In the genomic region with DNA sequence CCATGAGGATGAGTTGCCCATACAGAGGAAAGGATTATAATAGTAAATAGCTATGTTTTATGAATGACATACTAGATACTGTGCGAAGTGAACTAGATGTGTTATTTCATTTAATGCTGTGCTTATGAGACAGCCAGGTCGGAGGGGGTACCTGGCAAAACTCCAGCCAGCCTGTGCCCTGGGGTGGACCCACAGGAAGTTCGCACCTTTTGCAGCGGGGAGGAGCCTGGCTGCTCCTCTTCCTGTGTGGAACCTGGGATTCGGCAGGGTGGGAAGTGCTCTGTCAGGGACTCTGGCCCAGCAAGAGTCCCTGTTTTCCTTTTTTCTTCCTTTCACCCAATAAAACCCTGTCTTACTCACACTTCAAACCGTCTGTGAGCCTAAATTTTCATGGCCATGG, we compare ENCODE assay signal across 25 cellular contexts.
"Had no signal": no experiment of that assay in that cellular context is flagged by ENCODE, and none has a peak within 500 bp of the region (broad histone marks: within the 10 kb centered on the region; RNA-seq: fewer than 3 reads in every experiment).

No MANE protein-coding gene starts in this region.

- H3K4me2 ChIP-seq: KMS-11 had no signal

- H3K4me3 ChIP-seq: ascending aorta, body of pancreas had no signal

- H3K9me3 ChIP-seq: ascending aorta, body of pancreas had no signal

- H3K27me3 Mint-ChIP-seq: activated CD8-positive, alpha-beta memory T cell treated with anti-CD3 and anti-CD28 coated beads, Interleukin-2, amount 10 ng/mL, durations not matched to agents 7 days and 5 days had no signal

- ATAC-seq: activated CD8-positive, alpha-beta memory T cell treated with anti-CD3 and anti-CD28 coated beads, Interleukin-2, amount 10 ng/mL, durations not matched to agents 7 days and 5 days; activated naive CD4-positive, alpha-beta T cell treated with anti-CD3 and anti-CD28 coated beads, Interleukin-2, amount 50 U/mL, for 72 hours; activated naive CD8-positive, alpha-beta T cell treated with anti-CD3 and anti-CD28 coated beads, Interleukin-2, amount 50 U/mL, for 24 hours; body of pancreas; T-helper 17 cell; WTC11 had no signal

- H3K27ac ChIP-seq: ascending aorta, body of pancreas, KMS-11 had no signal

- H3K36me3 Mint-ChIP-seq: activated CD8-positive, alpha-beta memory T cell treated with anti-CD3 and anti-CD28 coated beads, Interleukin-2, amount 10 ng/mL, durations not matched to agents 7 days and 5 days; activated naive CD4-positive, alpha-beta T cell treated with anti-CD3 and anti-CD28 coated beads, Interleukin-2, amount 50 U/mL, for 72 hours had no signal

- DNase-seq: activated CD4-positive, alpha-beta T cell treated with anti-CD3 and anti-CD28 coated beads for 48 hours; activated CD4-positive, alpha-beta T cell treated with anti-CD3 and anti-CD28 coated beads, Interleukin-2, amount 50 U/mL, for 48 hours; activated CD4-positive, CD25-positive, alpha-beta regulatory T cell treated with anti-CD3 and anti-CD28 coated beads, Interleukin-2, amount 50 U/mL, for 72 hours; activated CD8-positive, alpha-beta memory T cell treated with anti-CD3 and anti-CD28 coated beads, Interleukin-2, amount 10 ng/mL, durations not matched to agents 7 days and 5 days; activated effector memory CD4-positive, alpha-beta T cell treated with anti-CD3 and anti-CD28 coated beads, Interleukin-2, amount 50 U/mL, for 16 hours; activated naive CD4-positive, alpha-beta T cell treated with Interleukin-2 at 50 U/mL for 16 hours; activated naive CD8-positive, alpha-beta T cell treated with anti-CD3 and anti-CD28 coated beads, Interleukin-2, amount 50 U/mL, for 24 hours; activated T-cell treated with anti-CD3 and anti-CD28 coated beads, Interleukin-2, amount 50 U/mL, for 24 hours; amniotic stem cell; body of pancreas; central memory CD4-positive, alpha-beta T cell; MM.1S; NCI-H1105; NCI-H1436 treated with DMSO at 0.1 percent for 48 hours; NCI-H187; NCI-H2081; NCI-H510A treated with DMSO at 0.1 percent for 48 hours; NCI-H774; SIG-M5; T-helper 17 cell; T-helper 9 cell had no signal

- H3K4me1 Mint-ChIP-seq: activated CD8-positive, alpha-beta memory T cell treated with anti-CD3 and anti-CD28 coated beads, Interleukin-2, amount 10 ng/mL, durations not matched to agents 7 days and 5 days; activated naive CD8-positive, alpha-beta T cell treated with anti-CD3 and anti-CD28 coated beads, Interleukin-2, amount 50 U/mL, for 24 hours; T-helper 17 cell; WTC11 had no signal

- H3K27me3 ChIP-seq: ascending aorta, body of pancreas had no signal

- H3K9ac ChIP-seq: KMS-11 had no signal

- H3K4me3 Mint-ChIP-seq: activated CD8-positive, alpha-beta memory T cell treated with anti-CD3 and anti-CD28 coated beads, Interleukin-2, amount 10 ng/mL, durations not matched to agents 7 days and 5 days; activated naive CD8-positive, alpha-beta T cell treated with anti-CD3 and anti-CD28 coated beads, Interleukin-2, amount 50 U/mL, for 24 hours; activated T-cell treated with anti-CD3 and anti-CD28 coated beads, Interleukin-2, amount 50 U/mL, for 24 hours; T-helper 17 cell; WTC11 had no signal

- H3K27ac Mint-ChIP-seq: activated CD8-positive, alpha-beta memory T cell treated with anti-CD3 and anti-CD28 coated beads, Interleukin-2, amount 10 ng/mL, durations not matched to agents 7 days and 5 days; activated naive CD4-positive, alpha-beta T cell treated with anti-CD3 and anti-CD28 coated beads, Interleukin-2, amount 50 U/mL, for 72 hours; activated naive CD8-positive, alpha-beta T cell treated with anti-CD3 and anti-CD28 coated beads, Interleukin-2, amount 50 U/mL, for 24 hours; activated T-cell treated with anti-CD3 and anti-CD28 coated beads, Interleukin-2, amount 50 U/mL, for 24 hours; T-helper 17 cell; WTC11 had no signal

- H3K9me3 Mint-ChIP-seq: activated naive CD4-positive, alpha-beta T cell treated with anti-CD3 and anti-CD28 coated beads, Interleukin-2, amount 50 U/mL, for 72 hours; activated naive CD8-positive, alpha-beta T cell treated with anti-CD3 and anti-CD28 coated beads, Interleukin-2, amount 50 U/mL, for 24 hours; activated T-cell treated with anti-CD3 and anti-CD28 coated beads, Interleukin-2, amount 50 U/mL, for 24 hours had no signal

- H3K36me3 ChIP-seq: ascending aorta had no signal
